17 cellular contexts compared by ENCODE assay signal in genomic region chr4:141486375-141486997, GRCh38.
DNase-seq lines count a peak whose midpoint lies in the region; ATAC-seq, FAIRE-seq and TF ChIP-seq lines count a peak whose summit lies in the region.
"Had no signal": no experiment of that assay in that cellular context is flagged by ENCODE, and none has a peak within 500 bp of the region (broad histone marks: within the 10 kb centered on the region; RNA-seq: fewer than 3 reads in every experiment).

No MANE protein-coding gene starts in this region.

- H3K27ac ChIP-seq in mammary epithelial cell (ENCODE audit: insufficient read depth, low read depth, low read length): no peak overlapping the region
- H3K27ac ChIP-seq in CD8-positive, alpha-beta T cell (ENCODE audit: low read depth, low read length): no peak overlapping the region
- H3K27ac ChIP-seq: BLaER1 treated with 17β-estradiol and CSF1 and Interleukin-3, amounts not matched to agents 10 nM and 100 nM; esophagus muscularis mucosa; parathyroid adenoma; VCaP had no signal

- in situ Hi-C loops in mammary epithelial cell (cut with MboI; ENCODE audit: low sequenced_read_pairs in 2 of 2): no loop called here

- no peaks in the 10 kb centered on the region for H3K4me1 Mint-ChIP-seq in CD8-positive, alpha-beta T cell (ENCODE audit: low read depth)

- H3K9ac ChIP-seq in mammary epithelial cell (ENCODE audit: insufficient read depth, low read length): no peak overlapping the region
- H3K9ac ChIP-seq: BLaER1 treated with 17β-estradiol and CSF1 and Interleukin-3, amounts not matched to agents 10 nM and 100 nM; parathyroid adenoma had no signal

- FAIRE-seq in HTR-8/SVneo (lab: Jason Lieb, UNC): no peak

- no peaks in the 10 kb centered on the region for H3K27me3 ChIP-seq in mammary epithelial cell (ENCODE audit: insufficient read depth, low read length)
- H3K27me3 ChIP-seq in CD8-positive, alpha-beta T cell (ENCODE audit: insufficient read depth, low read length): no peaks in the 10 kb centered on the region
- H3K27me3 ChIP-seq: BLaER1 treated with 17β-estradiol and CSF1 and Interleukin-3, amounts not matched to agents 10 nM and 100 nM; esophagus muscularis mucosa had no signal

- no peak for TF ChIP-seq CTCF in mammary epithelial cell (conservative IDR thresholded peaks at IDR 0.05 in 1 of 2, IDR thresholded peaks at IDR 0.05 in 1 of 2; ENCODE audit: extremely low read depth in 1 of 2, insufficient read depth in 1 of 2, low read depth in 1 of 2, low read length in 2 of 2)
- TF ChIP-seq CTCF in CD8-positive, alpha-beta T cell (IDR thresholded peaks at IDR 0.05): no peak

- no peaks in the 10 kb centered on the region for H3K36me3 Mint-ChIP-seq in CD8-positive, alpha-beta T cell
- H3K36me3 Mint-ChIP-seq: activated CD8-positive, alpha-beta memory T cell treated with anti-CD3 and anti-CD28 coated beads, Interleukin-2, amount 10 ng/mL, durations not matched to agents 7 days and 5 days; type B pancreatic cell had no signal

- H3K79me2 ChIP-seq in mammary epithelial cell (ENCODE audit: insufficient read depth, low read length): no peaks in the 10 kb centered on the region
- H3K79me2 ChIP-seq: parathyroid adenoma had no signal

- peak overlapping the region; percentile 10 for H2AFZ ChIP-seq in mammary epithelial cell (ENCODE audit: low read depth, low read length)
- H2AFZ ChIP-seq: parathyroid adenoma had no signal

- no peaks in the 10 kb centered on the region for H3K27me3 Mint-ChIP-seq in CD8-positive, alpha-beta T cell (ENCODE audit: low read depth)
- H3K27me3 Mint-ChIP-seq: activated CD8-positive, alpha-beta memory T cell treated with anti-CD3 and anti-CD28 coated beads, Interleukin-2, amount 10 ng/mL, durations not matched to agents 7 days and 5 days; type B pancreatic cell had no signal

- no peaks in the 10 kb centered on the region for H3K36me3 ChIP-seq in mammary epithelial cell (ENCODE audit: insufficient read depth, low read length)
- H3K36me3 ChIP-seq in CD8-positive, alpha-beta T cell (ENCODE audit: insufficient read depth, low read length): no peaks in the 10 kb centered on the region
- H3K36me3 ChIP-seq: esophagus muscularis mucosa had no signal

- H3K4me3 Mint-ChIP-seq in CD8-positive, alpha-beta T cell: no peak overlapping the region
- H3K4me3 Mint-ChIP-seq: activated CD8-positive, alpha-beta memory T cell treated with anti-CD3 and anti-CD28 coated beads, Interleukin-2, amount 10 ng/mL, durations not matched to agents 7 days and 5 days; type B pancreatic cell had no signal

- no peaks in the 10 kb centered on the region for H4K20me1 ChIP-seq in mammary epithelial cell (ENCODE audit: insufficient read depth, low read length)
- H4K20me1 ChIP-seq: BLaER1 treated with 17β-estradiol and CSF1 and Interleukin-3, amounts not matched to agents 10 nM and 100 nM had no signal

- ATAC-seq in CD8-positive, alpha-beta T cell: no peak
- ATAC-seq: activated CD8-positive, alpha-beta memory T cell treated with anti-CD3 and anti-CD28 coated beads, Interleukin-2, amount 10 ng/mL, durations not matched to agents 7 days and 5 days had no signal

- POLR2A ChIA-PET in CD8-positive, alpha-beta T cell (lab: Charles Lee): no interaction called here

- dilution Hi-C loops in mammary epithelial cell (cut with HindIII; ENCODE audit: low sequenced_read_pairs): no loop called here

- DNase-seq in AG08395 (ENCODE audit: low spot score) (peak; percentile 31), HTR-8/SVneo (ENCODE audit: insufficient read length, low spot score) (peak; percentile 15), mammary epithelial cell (peak; percentile 67), kidney tubule cell (ENCODE audit: low spot score) (peak; percentile 45), ureter (ENCODE audit: low spot score) (no peak), T-helper 1 cell (no peak)
- no peak for DNase-seq in CD8-positive, alpha-beta T cell
- DNase-seq in activated naive CD4-positive, alpha-beta T cell (lab: John Stamatoyannopoulos, UW): no peak
- DNase-seq: activated CD8-positive, alpha-beta memory T cell treated with anti-CD3 and anti-CD28 coated beads, Interleukin-2, amount 10 ng/mL, durations not matched to agents 7 days and 5 days; activated naive CD4-positive, alpha-beta T cell treated with Interleukin-2 at 50 U/mL for 16 hours; cerebellar nuclear complex; midbrain had no signal

- peaks cover 9% of the 10 kb centered on the region for H3K9me3 Mint-ChIP-seq in CD8-positive, alpha-beta T cell

- 47% methylated on average over 4 of the region's 4 CpGs for WGBS in mammary epithelial cell (ENCODE audit: low coverage, missing lambda C conversion rate)

- no peak overlapping the region for H3K27ac Mint-ChIP-seq in CD8-positive, alpha-beta T cell
- H3K27ac Mint-ChIP-seq: activated CD8-positive, alpha-beta memory T cell treated with anti-CD3 and anti-CD28 coated beads, Interleukin-2, amount 10 ng/mL, durations not matched to agents 7 days and 5 days; type B pancreatic cell had no signal

- intact Hi-C loops in mammary epithelial cell (cut with micrococcal nuclease): no loop called here
- intact Hi-C loops in CD8-positive, alpha-beta T cell (cut with DNase I, micrococcal nuclease): no loop called here

- H3K4me3 ChIP-seq in mammary epithelial cell (replicated peaks in 1 of 3; ENCODE audit: insufficient read depth in 1 of 3, low read depth in 2 of 3, low read length in 3 of 3): no peak overlapping the region
- H3K4me3 ChIP-seq in CD8-positive, alpha-beta T cell (ENCODE audit: low read depth, low read length): no peak overlapping the region
- H3K4me3 ChIP-seq: BLaER1 treated with 17β-estradiol and CSF1 and Interleukin-3, amounts not matched to agents 10 nM and 100 nM; esophagus muscularis mucosa had no signal

- CTCF ChIA-PET in mammary epithelial cell (lab: Charles Lee; ENCODE audit: low non-redundant PET): interaction anchor here (0.6 to 0.8 kb wide), 2 partner anchors 137 to 917 kb away, joined by 3 to 7 read pairs; no protein-coding TSS in a partner anchor
- CTCF ChIA-PET in CD8-positive, alpha-beta T cell (lab: Charles Lee): no interaction called here

- H3K4me1 ChIP-seq in mammary epithelial cell (ENCODE audit: insufficient read depth, low read length): peaks cover 3% of the 10 kb centered on the region
- H3K4me1 ChIP-seq in CD8-positive, alpha-beta T cell (ENCODE audit: insufficient read depth, low read length): no peaks in the 10 kb centered on the region
- H3K4me1 ChIP-seq: esophagus muscularis mucosa, parathyroid adenoma had no signal

- H3K4me2 ChIP-seq in mammary epithelial cell (ENCODE audit: insufficient read depth, low read depth, low read length): no peak overlapping the region
- H3K4me2 ChIP-seq: BLaER1 treated with 17β-estradiol and CSF1 and Interleukin-3, amounts not matched to agents 10 nM and 100 nM had no signal

- BruUV-seq in mammary epithelial cell (replicated peaks; lab: Mats Ljungman, UMichigan): no TSS peak

- peaks cover 3% of the 10 kb centered on the region for H3K9me3 ChIP-seq in mammary epithelial cell (replicated peaks; ENCODE audit: insufficient read depth, low read length)
- no peaks in the 10 kb centered on the region for H3K9me3 ChIP-seq in CD8-positive, alpha-beta T cell (ENCODE audit: low read length)

Comparison
In these comparisons a context has a peak if more than half of its experiments do, and no peak if none do; other contexts are left out.
1. DNase-seq: peak in AG08395 (single experiment), HTR-8/SVneo (single experiment), mammary epithelial cell (single experiment) and kidney tubule cell (single experiment); none in CD8-positive, alpha-beta T cell (0 of 7), ureter (single experiment), activated naive CD4-positive, alpha-beta T cell (0 of 4) and T-helper 1 cell (0 of 5).